25 cellular contexts compared by ENCODE assay signal in the genomic region with DNA sequence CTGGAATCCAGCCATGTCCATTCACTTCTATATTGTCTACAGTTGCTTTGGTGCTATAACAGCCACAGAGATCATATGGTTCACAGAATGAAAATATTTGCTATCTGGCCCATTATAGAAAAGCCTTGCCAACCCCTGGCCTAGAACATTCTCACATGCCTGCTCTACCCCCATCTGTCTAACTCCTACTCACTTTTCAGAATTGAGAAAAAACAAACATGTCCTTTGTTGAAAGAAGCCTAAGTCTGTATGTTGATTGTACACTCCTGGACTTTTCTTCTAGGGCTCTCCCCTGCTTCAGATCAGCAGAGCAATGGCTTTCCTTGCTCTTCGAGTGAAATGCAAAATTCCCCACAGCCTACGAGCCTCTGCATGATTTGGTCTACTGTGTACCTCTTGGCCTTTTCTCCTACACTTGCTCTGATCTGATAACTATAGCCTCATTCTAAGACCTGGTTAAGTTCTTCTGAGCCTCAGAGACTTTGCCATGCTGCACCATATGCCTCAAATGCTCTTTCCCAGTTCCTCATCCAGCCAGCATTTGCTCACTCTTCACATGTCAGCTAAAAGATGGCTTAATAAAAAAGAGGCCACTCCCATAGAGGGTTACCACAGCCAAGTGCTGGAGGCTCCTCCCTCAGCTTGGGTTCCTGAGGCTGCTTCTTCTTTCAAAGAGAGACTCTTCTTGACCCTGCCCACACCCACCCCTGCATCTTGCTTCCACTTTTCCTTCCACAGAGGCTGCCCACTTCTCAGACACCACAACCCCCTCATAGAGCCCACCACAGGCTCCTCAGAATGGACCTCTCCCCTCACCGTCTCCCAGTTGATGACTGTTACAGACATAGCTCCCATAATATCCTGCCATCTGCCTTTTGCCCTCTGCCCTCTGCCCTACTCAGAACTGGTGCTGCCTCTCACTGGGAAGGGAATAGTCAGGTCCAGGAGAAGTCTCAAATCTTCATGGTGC. TPM values are rescaled to one million over a fixed set of nuclear protein-coding genes. Genes with fewer than 3 reads are reported as not detected.
A peak's percentile ranks its signal among the peaks of the same experiment; 100 is the strongest.
DNase-seq lines count a peak whose midpoint lies in the region; ATAC-seq, FAIRE-seq and TF ChIP-seq lines count a peak whose summit lies in the region.
"Had no signal": no experiment of that assay in that cellular context is flagged by ENCODE, and none has a peak within 500 bp of the region (broad histone marks: within the 10 kb centered on the region; RNA-seq: fewer than 3 reads in every experiment).

No MANE protein-coding gene starts in this region.

- peak in 1 of 3 donors; percentile 21 for DNase-seq in right lobe of liver
- DNase-seq in HepG2 (ENCODE audit: low spot score), result no peak
- peak; percentile 57 for DNase-seq in SKM-1 treated with dmso at 0.1 percent for 144 hours (lab: John Stamatoyannopoulos, UW; ENCODE audit: unreplicated experiment)
- DNase-seq in heart right ventricle, result no peak
- DNase-seq in upper lobe of right lung, result peak; percentile 66
- no peak for DNase-seq in stimulated activated CD4-positive, alpha-beta T cell treated with anti-CD3 and anti-CD28 coated beads, Interleukin-4, amount 100 ng/mL, for 24 hours
- no peak for DNase-seq in NCI-H345 treated with DMSO at 0.1 percent for 48 hours (lab: John Stamatoyannopoulos, UW; ENCODE audit: unreplicated experiment)
- no peak for DNase-seq in NCI-H146 (lab: John Stamatoyannopoulos, UW)
- DNase-seq: activated CD4-positive, CD25-positive, alpha-beta regulatory T cell; dorsolateral prefrontal cortex; erythroblast; NCI-H2081; NCI-H524 treated with DMSO at 0.1 percent for 48 hours; stimulated activated CD4-positive, alpha-beta T cell treated with anti-CD3 and anti-CD28 coated beads, Interleukin-15, amount 100 ng/mL, for 24 hours; stimulated activated naive CD8-positive, alpha-beta T cell treated with anti-CD3 and anti-CD28 coated beads, Interleukin-15, amount 100 ng/mL, for 72 hours; SW 1271 had no signal

- H2AFZ ChIP-seq in HepG2 (ENCODE audit: low read length), result no peak overlapping the region

- in situ Hi-C loops in HepG2 (cut with HindIII; ENCODE audit: extremely low pct_ligation_motif_present, low pct_unique_long_range_greater_than_20kb), result no loop called here

- no peak for TF ChIP-seq POLR2A in right lobe of liver (IDR thresholded peaks at IDR 0.05)
- no peak for TF ChIP-seq POLR2A in HepG2 (IDR thresholded peaks at IDR 0.05; ENCODE audit: insufficient read depth in 1 of 2, low read depth in 2 of 2, low read length in 2 of 2)

- no peaks in the 10 kb centered on the region for H4K20me1 ChIP-seq in HepG2 (ENCODE audit: insufficient read depth, low read length)

- CTCF ChIA-PET in HepG2 (lab: Yijun Ruan, JAX; ENCODE audit: low intra/inter-chr PET ratio, low total read pairs), result no interaction called here

- POLR2A ChIA-PET in HepG2 (lab: Yijun Ruan, JAX), result no interaction called here

- H3K79me2 ChIP-seq in HepG2 (ENCODE audit: insufficient read depth, low read length), result no peaks in the 10 kb centered on the region

- BruUV-seq in HepG2 (replicated peaks; lab: Mats Ljungman, UMichigan), result no TSS peak

- no peak overlapping the region for H3K27ac ChIP-seq in right lobe of liver
- no peak overlapping the region for H3K27ac ChIP-seq in HepG2 (ENCODE audit: extremely low read length, insufficient read depth, low read length)
- peak overlapping the region in 1 of 10 donors; percentile 19 for H3K27ac ChIP-seq in heart right ventricle
- no peak overlapping the region for H3K27ac ChIP-seq in upper lobe of right lung
- H3K27ac ChIP-seq: C4-2B, dorsolateral prefrontal cortex had no signal

- ATAC-seq in right lobe of liver (peak; percentile 66 to 89 (median 74)), HepG2 (no peak), heart right ventricle (peak in 5 of 8 donors; percentile 21 to 58 (median 46)), upper lobe of right lung (peak; percentile 95)
- ATAC-seq: Panc1; stimulated activated naive CD8-positive, alpha-beta T cell treated with anti-CD3 and anti-CD28 coated beads, Interleukin-15, amount 100 ng/mL, for 72 hours had no signal

- H3K36me3 ChIP-seq in right lobe of liver (no peaks in the 10 kb centered on the region), HepG2 (replicated peaks in 1 of 2; ENCODE audit: control insufficient read depth in 1 of 2, insufficient read depth in 2 of 2, low read length in 2 of 2) (no peaks in the 10 kb centered on the region), heart right ventricle (no peaks in the 10 kb centered on the region), upper lobe of right lung (no peaks in the 10 kb centered on the region)

- H3K9ac ChIP-seq in HepG2 (ENCODE audit: insufficient read depth, low read depth, low read length), result no peak overlapping the region

- H3K4me1 ChIP-seq in right lobe of liver, result no peaks in the 10 kb centered on the region
- no peaks in the 10 kb centered on the region for H3K4me1 ChIP-seq in HepG2 (ENCODE audit: insufficient read depth, low read length)
- peaks cover 0 to 20% (median 5%) of the 10 kb centered on the region in 9 donors for H3K4me1 ChIP-seq in heart right ventricle
- H3K4me1 ChIP-seq in upper lobe of right lung, result no peaks in the 10 kb centered on the region

- H3K27me3 ChIP-seq in right lobe of liver (no peaks in the 10 kb centered on the region), HepG2 (ENCODE audit: control insufficient read depth in 1 of 2, insufficient read depth in 2 of 2, low read length in 2 of 2) (no peaks in the 10 kb centered on the region), heart right ventricle (peaks cover 0 to 5% (median 0%) of the 10 kb centered on the region in 7 donors), upper lobe of right lung (no peaks in the 10 kb centered on the region)

- intact Hi-C loops in right lobe of liver (cut with DNase I), result no loop called here
- intact Hi-C loops in HepG2 (cut with micrococcal nuclease; ENCODE audit: unreplicated experiment), result no loop called here
- intact Hi-C loops in heart right ventricle (cut with DNase I), result no loop called here
- intact Hi-C loops in upper lobe of right lung (cut with DNase I), result no loop called here

- TF ChIP-seq RAD21 in HepG2 (CRISPR knock-in tag; IDR thresholded peaks at IDR 0.05), result no peak

- H3K4me3 ChIP-seq in right lobe of liver (no peak overlapping the region), HepG2 (replicated peaks in 1 of 3; ENCODE audit: insufficient read depth in 1 of 3, low read depth in 2 of 3, low read length in 3 of 3) (no peak overlapping the region), heart right ventricle (no peak overlapping the region), upper lobe of right lung (no peak overlapping the region)
- H3K4me3 ChIP-seq: dorsolateral prefrontal cortex had no signal

- no peaks in the 10 kb centered on the region for H3K9me3 ChIP-seq in right lobe of liver
- H3K9me3 ChIP-seq in HepG2 (ENCODE audit: low read length), result no peaks in the 10 kb centered on the region
- H3K9me3 ChIP-seq in heart right ventricle, result no peaks in the 10 kb centered on the region
- no peaks in the 10 kb centered on the region for H3K9me3 ChIP-seq in upper lobe of right lung

- TF ChIP-seq EP300 in HepG2 (IDR thresholded peaks at IDR 0.05; ENCODE audit: low read depth in 2 of 2, low read length in 2 of 2) (no peak), HepG2 (CRISPR knock-in tag; IDR thresholded peaks at IDR 0.05; ENCODE audit: borderline replicate concordance) (no peak)

- TF ChIP-seq CTCF in right lobe of liver (IDR thresholded peaks at IDR 0.05) (no peak), HepG2 (CRISPR knock-in tag; IDR thresholded peaks at IDR 0.05) (no peak), heart right ventricle (IDR thresholded peaks at IDR 0.05) (no peak), upper lobe of right lung (IDR thresholded peaks at IDR 0.05) (no peak)

- FAIRE-seq in HepG2 (lab: Jason Lieb, UNC), result no peak
- FAIRE-seq: bronchial epithelial cell, GM19239, HTR-8/SVneo, keratinocyte had no signal

- no peak overlapping the region for H3K4me2 ChIP-seq in HepG2 (ENCODE audit: low read depth, low read length)

- 86% methylated on average over 2 of the region's 3 CpGs for WGBS in right lobe of liver (ENCODE audit: insufficient coverage, low coverage, low lambda C conversion rate, missing lambda C conversion rate)
- WGBS in HepG2 (ENCODE audit: low lambda C conversion rate), result 6% methylated on average over 3 of the region's 3 CpGs
- WGBS in heart right ventricle, 2 donors, result 76 to 77% methylated on average over 3 of the region's 3 CpGs

RNA-seq across cellular contexts. Expression of a gene that starts 22.9 kb away (rescaled TPM):
- total RNA-seq in right lobe of liver (under 1 TPM in 2 of 6 experiments, not detected in 4; 0.06 to 0.34 TPM), HepG2 (2016; rRNA removed; fragmentation: Illumina TruSeq; extraction: Trizol) (not detected in 2 replicates), heart right ventricle (1 to 10 TPM in 1 of 10 donors, under 1 TPM in 9; 0.04 to 1.0 (median 0.19) TPM), upper lobe of right lung (not detected)
- total RNA-seq in HepG2 (2016; cell fraction: cytosol; rRNA removed; fragmentation: Illumina TruSeq; extraction: Trizol; ENCODE audit: low read depth), result not detected in 2 replicates
- total RNA-seq in HepG2 (2016; cell fraction: insoluble cytoplasmic fraction; rRNA removed; fragmentation: Illumina TruSeq; extraction: Trizol), result not detected in 2 replicates
- not detected in 2 replicates for total RNA-seq in HepG2 (2016; cell fraction: membrane; rRNA removed; fragmentation: Illumina TruSeq; extraction: Trizol)
- total RNA-seq in HepG2 (2016; cell fraction: nucleus; rRNA removed; fragmentation: Illumina TruSeq; extraction: Trizol), result not detected in 2 replicates
- polyA plus RNA-seq in HepG2 (2011; rRNA removed) (not detected in 2 replicates), heart right ventricle (under 1 TPM; 0.15 to 0.23 TPM)
- not detected in 2 replicates for polyA plus RNA-seq in HepG2 (2011; cell fraction: cytosol; rRNA removed)
- polyA plus RNA-seq in HepG2 (2011; cell fraction: nucleus; rRNA removed), result not detected in 2 replicates
- not detected in 2 replicates for polyA plus RNA-seq in HepG2 (2012)
- not detected in 2 replicates for polyA plus RNA-seq in HepG2 (2016; cell fraction: cytosol; fragmentation: Illumina TruSeq; extraction: Trizol; ENCODE audit: low read depth)
- not detected in 2 replicates for polyA plus RNA-seq in HepG2 (2016; cell fraction: insoluble cytoplasmic fraction; fragmentation: Illumina TruSeq; extraction: Trizol; ENCODE audit: low read depth)
- not detected in 2 replicates for polyA plus RNA-seq in HepG2 (2016; cell fraction: membrane; fragmentation: Illumina TruSeq; extraction: Trizol; ENCODE audit: low read depth)
- not detected in 2 replicates for polyA plus RNA-seq in HepG2 (2016; cell fraction: nucleus; fragmentation: Illumina TruSeq; extraction: Trizol; ENCODE audit: insufficient read depth, low read depth)
- polyA minus RNA-seq in HepG2 (2011; rRNA and poly(A)+ RNA removed; ENCODE audit: low replicate concordance), result not detected in 2 replicates
- not detected in 2 replicates for polyA minus RNA-seq in HepG2 (2011; cell fraction: cytosol; rRNA and poly(A)+ RNA removed)
- polyA minus RNA-seq in HepG2 (2011; cell fraction: nucleus; rRNA and poly(A)+ RNA removed), result not detected in 2 replicates
- total RNA-seq: activated CD8-positive, alpha-beta memory T cell treated with anti-CD3 and anti-CD28 coated beads for 36 hours; bronchial epithelial cell; M059J; renal cortical epithelial cell had no signal
- polyA plus RNA-seq: keratinocyte had no signal

Comparison
In these comparisons a context has a peak if more than half of its experiments do, and no peak if none do; other contexts are left out.
1. DNase-seq: peak in SKM-1 treated with dmso at 0.1 percent for 144 hours (single experiment) and upper lobe of right lung (single experiment); none in HepG2 (single experiment), heart right ventricle (0 of 2), stimulated activated CD4-positive, alpha-beta T cell treated with anti-CD3 and anti-CD28 coated beads, Interleukin-4, amount 100 ng/mL, for 24 hours (single experiment), NCI-H345 treated with DMSO at 0.1 percent for 48 hours (single experiment) and NCI-H146 (single experiment).